ENCODE assay signal across 13 cellular contexts in genomic region chr7:105787793-105788192, GRCh38.
DNase-seq lines count a peak whose midpoint lies in the region; ATAC-seq and TF ChIP-seq lines count a peak whose summit lies in the region.
"Had no signal": no experiment of that assay in that cellular context is flagged by ENCODE, and none has a peak within 500 bp of the region (broad histone marks: within the 10 kb centered on the region; RNA-seq: fewer than 3 reads in every experiment).

No MANE protein-coding gene starts in this region.

- no peak for TF ChIP-seq CTCF in Caco-2 (IDR thresholded peaks at IDR 0.05; ENCODE audit: insufficient read depth in 1 of 2, low read depth in 1 of 2, low read length in 1 of 2, severe bottlenecking in 1 of 2, unreplicated experiment in 1 of 2)
- no peak for TF ChIP-seq CTCF in colonic mucosa (IDR thresholded peaks at IDR 0.05)
- TF ChIP-seq CTCF in mucosa of descending colon (IDR thresholded peaks at IDR 0.05), result no peak
- no peak for TF ChIP-seq CTCF in spleen (IDR thresholded peaks at IDR 0.05 in 8 of 11, conservative IDR thresholded peaks at IDR 0.05 in 3 of 11)

- CTCF ChIA-PET in Caco-2 (lab: Charles Lee), result no interaction called here

- no peaks in the 10 kb centered on the region for H3K27me3 Mint-ChIP-seq in Caco-2 (ENCODE audit: insufficient read depth, unreplicated experiment)
- H3K27me3 Mint-ChIP-seq: CD4-positive, alpha-beta memory T cell had no signal

- no peak overlapping the region for H3K4me3 Mint-ChIP-seq in Caco-2 (ENCODE audit: unreplicated experiment)
- no peak overlapping the region for H3K4me3 Mint-ChIP-seq in stimulated activated effector memory CD8-positive, alpha-beta T cell treated with anti-CD3 and anti-CD28 coated beads, Interleukin-12 subunit alpha, Interleukin-12 subunit beta, amount 100 ng/mL, for 72 hours
- H3K4me3 Mint-ChIP-seq: CD4-positive, alpha-beta memory T cell had no signal

- H3K36me3 ChIP-seq in Caco-2 (ENCODE audit: control insufficient read depth, insufficient read depth, low read length) (no peaks in the 10 kb centered on the region), colonic mucosa (no peaks in the 10 kb centered on the region), mucosa of descending colon (ENCODE audit: low read depth) (no peaks in the 10 kb centered on the region), spleen (peaks cover 0 to 26% (median 2%) of the 10 kb centered on the region in 6 donors)
- H3K36me3 ChIP-seq: BE2C had no signal

- peak; percentile 61 for ATAC-seq in mucosa of descending colon
- no peak for ATAC-seq in stimulated activated effector memory CD8-positive, alpha-beta T cell treated with anti-CD3 and anti-CD28 coated beads, Interleukin-12 subunit alpha, Interleukin-12 subunit beta, amount 100 ng/mL, for 72 hours
- no peak for ATAC-seq in GM21576 (IDR thresholded peaks at IDR 0.05; ENCODE audit: unreplicated experiment)
- ATAC-seq: HepG2 had no signal

- no peaks in the 10 kb centered on the region for H3K9me3 ChIP-seq in Caco-2
- no peaks in the 10 kb centered on the region for H3K9me3 ChIP-seq in colonic mucosa
- no peaks in the 10 kb centered on the region for H3K9me3 ChIP-seq in mucosa of descending colon
- no peaks in the 10 kb centered on the region for H3K9me3 ChIP-seq in spleen
- H3K9me3 ChIP-seq: BE2C had no signal

- H3K27ac ChIP-seq in colonic mucosa (no peak overlapping the region), spleen (no peak overlapping the region)
- H3K27ac ChIP-seq: C4-2B had no signal

- POLR2A ChIA-PET in Caco-2 (lab: Charles Lee), result no interaction called here

- H3K9me3 Mint-ChIP-seq in Caco-2 (ENCODE audit: unreplicated experiment), result no peaks in the 10 kb centered on the region
- no peaks in the 10 kb centered on the region for H3K9me3 Mint-ChIP-seq in stimulated activated effector memory CD8-positive, alpha-beta T cell treated with anti-CD3 and anti-CD28 coated beads, Interleukin-12 subunit alpha, Interleukin-12 subunit beta, amount 100 ng/mL, for 72 hours
- H3K9me3 Mint-ChIP-seq: CD4-positive, alpha-beta memory T cell had no signal

- peak; percentile 30 to 57 for DNase-seq in Caco-2
- DNase-seq in LoVo (ENCODE audit: low spot score), result peak; percentile 15
- DNase-seq in colonic mucosa, result peak; percentile 52
- DNase-seq in mucosa of descending colon, result peak in 2 of 3 donors; percentile 48 to 63
- no peak for DNase-seq in H4 (ENCODE audit: low spot score)
- no peak for DNase-seq in stimulated activated effector memory CD8-positive, alpha-beta T cell treated with anti-CD3 and anti-CD28 coated beads, Interleukin-12 subunit alpha, Interleukin-12 subunit beta, amount 100 ng/mL, for 72 hours (ENCODE audit: low spot score in 2 of 2)
- no peak for DNase-seq in spleen
- DNase-seq: BE2C; CD4-positive, alpha-beta memory T cell; DMS153 had no signal

- no peak for TF ChIP-seq POLR2A in spleen (IDR thresholded peaks at IDR 0.05)

- intact Hi-C loops in Caco-2 (cut with micrococcal nuclease; ENCODE audit: unreplicated experiment), result no loop called here
- intact Hi-C loops in colonic mucosa (cut with DNase I), result no loop called here
- intact Hi-C loops in mucosa of descending colon (cut with DNase I, micrococcal nuclease), result no loop called here
- intact Hi-C loops in spleen (cut with DNase I; ENCODE audit: low total_unique reads), result no loop called here

- no peak overlapping the region for H3K9ac ChIP-seq in colonic mucosa (ENCODE audit: low read depth in 2 of 2, low read length in 2 of 2)

- BruUV-seq in Caco-2 (replicated peaks; lab: Mats Ljungman, UMichigan), result no TSS peak

- no peak overlapping the region for H3K27ac Mint-ChIP-seq in Caco-2 (ENCODE audit: unreplicated experiment)
- H3K27ac Mint-ChIP-seq in stimulated activated effector memory CD8-positive, alpha-beta T cell treated with anti-CD3 and anti-CD28 coated beads, Interleukin-12 subunit alpha, Interleukin-12 subunit beta, amount 100 ng/mL, for 72 hours, result no peak overlapping the region

- peaks cover 7% of the 10 kb centered on the region for H3K36me3 Mint-ChIP-seq in Caco-2 (ENCODE audit: insufficient read depth, unreplicated experiment)
- no peaks in the 10 kb centered on the region for H3K36me3 Mint-ChIP-seq in stimulated activated effector memory CD8-positive, alpha-beta T cell treated with anti-CD3 and anti-CD28 coated beads, Interleukin-12 subunit alpha, Interleukin-12 subunit beta, amount 100 ng/mL, for 72 hours

- H3K4me1 ChIP-seq in Caco-2, result peaks cover 8% of the 10 kb centered on the region
- no peaks in the 10 kb centered on the region for H3K4me1 ChIP-seq in colonic mucosa
- H3K4me1 ChIP-seq in mucosa of descending colon (ENCODE audit: low read depth), result peaks cover 15% of the 10 kb centered on the region
- H3K4me1 ChIP-seq in spleen, result peaks cover 0 to 5% (median 0%) of the 10 kb centered on the region in 6 donors

- no peaks in the 10 kb centered on the region for H3K27me3 ChIP-seq in Caco-2 (replicated peaks; ENCODE audit: control insufficient read depth, insufficient read depth, low read length)
- no peaks in the 10 kb centered on the region for H3K27me3 ChIP-seq in colonic mucosa
- H3K27me3 ChIP-seq in spleen (replicated peaks in 1 of 7), result no peaks in the 10 kb centered on the region
- H3K27me3 ChIP-seq: BE2C had no signal

- H3K4me3 ChIP-seq in Caco-2 (ENCODE audit: low read depth, low read length) (no peak overlapping the region), colonic mucosa (no peak overlapping the region), mucosa of descending colon (no peak overlapping the region), spleen (no peak overlapping the region)

- WGBS in spleen, 5 donors, result 81 to 91% (median 86%) methylated on average over 3 of the region's 3 CpGs

- H3K4me1 Mint-ChIP-seq in Caco-2 (ENCODE audit: low read depth, unreplicated experiment), result peaks cover 23% of the 10 kb centered on the region
- peaks cover 14% of the 10 kb centered on the region for H3K4me1 Mint-ChIP-seq in stimulated activated effector memory CD8-positive, alpha-beta T cell treated with anti-CD3 and anti-CD28 coated beads, Interleukin-12 subunit alpha, Interleukin-12 subunit beta, amount 100 ng/mL, for 72 hours

Comparison
In these comparisons a context has a peak if more than half of its experiments do, and no peak if none do; other contexts are left out.
1. DNase-seq: peak in Caco-2 (2 of 2), LoVo (single experiment), colonic mucosa (single experiment) and mucosa of descending colon (2 of 3); none in H4 (single experiment), stimulated activated effector memory CD8-positive, alpha-beta T cell treated with anti-CD3 and anti-CD28 coated beads, Interleukin-12 subunit alpha, Interleukin-12 subunit beta, amount 100 ng/mL, for 72 hours (0 of 2) and spleen (single experiment).